ENCODE assay signal across 8 cellular contexts in genomic region chr10:47361293-47361692, GRCh38. TPM values are rescaled to one million over a fixed set of nuclear protein-coding genes. Genes with fewer than 3 reads are reported as not detected.
DNase-seq lines count a peak whose midpoint lies in the region; ATAC-seq and TF ChIP-seq lines count a peak whose summit lies in the region.

No MANE protein-coding gene starts in this region.

- ATAC-seq in GM21390 (IDR thresholded peaks at IDR 0.05; ENCODE audit: unreplicated experiment) (no peak), HG03039 (IDR thresholded peaks at IDR 0.05; ENCODE audit: unreplicated experiment) (no peak), HG03097 (IDR thresholded peaks at IDR 0.05; ENCODE audit: low FRiP score, unreplicated experiment) (no peak)

- no peak overlapping the region for H3K4me3 Mint-ChIP-seq in activated naive CD4-positive, alpha-beta T cell treated with anti-CD3 and anti-CD28 coated beads, Interleukin-2, amount 10 ng/mL, durations not matched to agents 7 days and 5 days

- H3K36me3 Mint-ChIP-seq in activated naive CD4-positive, alpha-beta T cell treated with anti-CD3 and anti-CD28 coated beads, Interleukin-2, amount 10 ng/mL, durations not matched to agents 7 days and 5 days: no peaks in the 10 kb centered on the region

- no peaks in the 10 kb centered on the region for H3K9me3 Mint-ChIP-seq in activated naive CD4-positive, alpha-beta T cell treated with anti-CD3 and anti-CD28 coated beads, Interleukin-2, amount 10 ng/mL, durations not matched to agents 7 days and 5 days

- TF ChIP-seq CTCF in choroid plexus epithelial cell (conservative IDR thresholded peaks at IDR 0.05; ENCODE audit: low read depth, low read length): peak; percentile 94

- H3K4me3 ChIP-seq in choroid plexus epithelial cell (ENCODE audit: low read depth, low read length): no peak overlapping the region

- peak; percentile 52 for DNase-seq in activated naive CD4-positive, alpha-beta T cell treated with anti-CD3 and anti-CD28 coated beads, Interleukin-2, amount 10 ng/mL, durations not matched to agents 7 days and 5 days
- DNase-seq in activated naive CD4-positive, alpha-beta T cell treated with anti-CD3 and anti-CD28 coated beads, Interleukin-2, amount 50 U/mL, for 16 hours: no peak
- DNase-seq in NCI-H1105 treated with DMSO at 0.1 percent for 48 hours (lab: John Stamatoyannopoulos, UW): peak; percentile 0
- peak; percentile 59 for DNase-seq in choroid plexus epithelial cell (ENCODE audit: low read depth)
- peak; percentile 54 to 63 for DNase-seq in lung microvascular endothelial cell (ENCODE audit: low read depth in 2 of 2)

- peaks cover 3% of the 10 kb centered on the region for H3K27me3 Mint-ChIP-seq in activated naive CD4-positive, alpha-beta T cell treated with anti-CD3 and anti-CD28 coated beads, Interleukin-2, amount 10 ng/mL, durations not matched to agents 7 days and 5 days

- H3K4me1 Mint-ChIP-seq in activated naive CD4-positive, alpha-beta T cell treated with anti-CD3 and anti-CD28 coated beads, Interleukin-2, amount 10 ng/mL, durations not matched to agents 7 days and 5 days: no peaks in the 10 kb centered on the region

- no peak overlapping the region for H3K27ac Mint-ChIP-seq in activated naive CD4-positive, alpha-beta T cell treated with anti-CD3 and anti-CD28 coated beads, Interleukin-2, amount 10 ng/mL, durations not matched to agents 7 days and 5 days

- CTCF ChIA-PET in activated naive CD4-positive, alpha-beta T cell treated with anti-CD3 and anti-CD28 coated beads, Interleukin-2, amount 10 ng/mL, durations not matched to agents 7 days and 5 days (lab: Charles Lee): interaction anchor here (0.6 to 2.2 kb wide), 6 partner anchors 8 to 336 kb away, joined by 3 to 6 read pairs (median 3); no protein-coding TSS in a partner anchor

RNA-seq across cellular contexts. Expression of gene RBP3, which starts 13.1 kb away (rescaled TPM):
- total RNA-seq in lung microvascular endothelial cell: not detected in 2 replicates

RNA-seq across cellular contexts. Expression of gene ZNF488, which starts 22.8 kb away (rescaled TPM):
- under 0.01 TPM in 2 replicates for total RNA-seq in lung microvascular endothelial cell

RNA-seq across cellular contexts. Expression of gene GDF2, which starts 39.0 kb away (rescaled TPM):
- not detected in 2 replicates for total RNA-seq in lung microvascular endothelial cell
